8 cellular contexts compared by ENCODE assay signal in the genomic region with DNA sequence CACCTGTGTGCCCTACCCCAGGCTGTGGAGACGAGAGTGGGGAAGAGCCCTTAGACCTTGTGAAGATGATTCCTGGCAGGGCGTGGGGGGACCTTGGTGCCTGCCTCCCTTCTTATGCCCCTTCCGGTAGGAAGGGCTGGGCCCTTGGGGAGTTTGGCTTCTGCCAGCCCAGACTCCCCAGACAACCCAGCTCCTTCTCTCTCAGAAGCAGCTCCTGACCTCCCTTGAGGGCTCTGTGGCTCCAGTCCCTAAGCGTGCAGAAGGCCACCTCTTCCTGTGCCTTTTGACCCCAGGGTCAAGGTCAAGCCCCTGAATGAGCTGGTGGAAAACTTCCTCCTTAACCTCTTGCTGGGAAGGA. TPM values are rescaled to one million over a fixed set of nuclear protein-coding genes. Genes with fewer than 3 reads are reported as not detected.
DNase-seq lines count a peak whose midpoint lies in the region; ATAC-seq, FAIRE-seq and TF ChIP-seq lines count a peak whose summit lies in the region.

No MANE protein-coding gene starts in this region.

- FAIRE-seq in pancreas (lab: Jason Lieb, UNC) = no peak

- WGBS in pancreas, 2 donors = 11 to 17% methylated on average over 4 of the region's 4 CpGs

- H3K4me1 ChIP-seq in ES-I3 (ENCODE audit: insufficient read depth, low read length) (peaks cover 10% of the 10 kb centered on the region; the same call in 1 of the 2 replicates), endocrine pancreas (ENCODE audit: control insufficient read depth, insufficient read depth, low read length) (no peaks in the 10 kb centered on the region), pancreas (peaks cover 4 to 32% (median 21%) of the 10 kb centered on the region in 3 donors)

- H3K9me3 ChIP-seq in ES-I3 (ENCODE audit: control insufficient read depth, insufficient read depth, low read length) (no peaks in the 10 kb centered on the region), endocrine pancreas (ENCODE audit: control insufficient read depth, low read length) (no peaks in the 10 kb centered on the region), pancreas (no peaks in the 10 kb centered on the region)

- peak; percentile 1 to 14 (median 6) for ATAC-seq in pancreas

- H3K27ac ChIP-seq in pancreas = peak overlapping the region; percentile 78 to 89 (median 84)

- H3K36me3 ChIP-seq in ES-I3 (ENCODE audit: insufficient read depth, low read length) (no peaks in the 10 kb centered on the region), endocrine pancreas (ENCODE audit: control insufficient read depth, insufficient read depth, low read length) (no peaks in the 10 kb centered on the region), pancreas (no peaks in the 10 kb centered on the region)

- POLR2A ChIA-PET in GM10248 (lab: Yijun Ruan, JAX) = no interaction called here

- H3K9ac ChIP-seq in ES-I3 (ENCODE audit: low read depth, low read length) (peak overlapping the region; percentile 68), endocrine pancreas (ENCODE audit: control insufficient read depth, insufficient read depth, low read length) (peak overlapping the region; percentile 91)

- TF ChIP-seq CTCF in pancreas (IDR thresholded peaks at IDR 0.05) (no peak), GM10248 (IDR thresholded peaks at IDR 0.05; ENCODE audit: control extremely low read depth, extremely low read depth, low read depth, missing control alignments) (no peak)

- CTCF ChIA-PET in GM10248 (lab: Yijun Ruan, JAX) = interaction anchor here (0.7 to 13.3 kb wide), 6 partner anchors 9 to 161 kb away, joined by 3 to 146 read pairs (median 4); no protein-coding TSS in a partner anchor

- peak overlapping the region; percentile 32 for H3K4me3 ChIP-seq in endocrine pancreas (ENCODE audit: control insufficient read depth, insufficient read depth, low read length)
- H3K4me3 ChIP-seq in pancreas = peak overlapping the region; percentile 74 to 83 (median 76)

- intact Hi-C loops in pancreas (cut with DNase I) = no loop called here

- no peaks in the 10 kb centered on the region for H3K27me3 ChIP-seq in endocrine pancreas (ENCODE audit: control insufficient read depth, insufficient read depth, low read length)
- no peaks in the 10 kb centered on the region for H3K27me3 ChIP-seq in pancreas

- peak; percentile 57 for DNase-seq in NCI-H69 (lab: John Stamatoyannopoulos, UW)
- DNase-seq in pancreas = peak in 2 of 6 donors; percentile 34 to 52
- no peak for DNase-seq in GM10248 (ENCODE audit: extremely low spot score)
- no peak for DNase-seq in activated CD4-positive, CD25-positive, alpha-beta regulatory T cell treated with anti-CD3 and anti-CD28 coated beads, Interleukin-2, amount 50 U/mL, for 72 hours
- DNase-seq in COR-L47 (lab: John Stamatoyannopoulos, UW) = no peak
- DNase-seq in stimulated activated CD4-positive, alpha-beta T cell treated with anti-CD3 and anti-CD28 coated beads, Interleukin-4, amount 100 ng/mL, for 24 hours = no peak

RNA-seq across cellular contexts. Expression of gene RPS6KA1, which starts 1.0 kb away (rescaled TPM):
- 10 to 100 TPM; 16.9 to 32.2 (median 20.0) TPM for total RNA-seq in pancreas
- polyA plus RNA-seq in pancreas = 10 to 100 TPM; 13.6 to 13.7 TPM

RNA-seq across cellular contexts. Expression of gene HMGN2, which starts 58.3 kb away (rescaled TPM):
- total RNA-seq in pancreas = 100 to 1,000 TPM; 102 to 192 (median 143) TPM
- polyA plus RNA-seq in pancreas = 100 to 1,000 TPM; 178 to 438 TPM
